27 cellular contexts compared by ENCODE assay signal in genomic region chr1:30425046-30425445, GRCh38.
"Had no signal": no experiment of that assay in that cellular context is flagged by ENCODE, and none has a peak within 500 bp of the region (broad histone marks: within the 10 kb centered on the region; RNA-seq: fewer than 3 reads in every experiment).

No MANE protein-coding gene starts in this region.

- H3K9ac ChIP-seq: parathyroid adenoma had no signal

- H3K27ac Mint-ChIP-seq: activated CD4-positive, alpha-beta memory T cell treated with anti-CD3 and anti-CD28 coated beads for 36 hours; activated naive CD4-positive, alpha-beta T cell treated with anti-CD3 and anti-CD28 coated beads, Interleukin-2, amount 50 U/mL, for 72 hours; activated T-helper 17 cell treated with anti-CD3 and anti-CD28 coated beads, Interleukin-2, amount 50 U/mL, for 72 hours; effector memory CD8-positive, alpha-beta T cell; naive thymus-derived CD8-positive, alpha-beta T cell; stimulated activated naive B cell treated with anti-CD40 and anti-IgM and Interleukin-4, amounts not matched to agents 10 μg/mL and 1 μg/mL and 100 μg/mL, for 72 hours had no signal

- H3K4me2 ChIP-seq: smooth muscle cell had no signal

- H3K27me3 ChIP-seq: colonic mucosa, thyroid gland had no signal

- H3K27ac ChIP-seq: colonic mucosa, dorsolateral prefrontal cortex, esophagus squamous epithelium, left ventricle myocardium inferior, parathyroid adenoma, psoas muscle, stomach, thyroid gland, upper lobe of right lung had no signal

- FAIRE-seq: frontal cortex, islet of Langerhans had no signal

- ATAC-seq: activated naive CD4-positive, alpha-beta T cell treated with anti-CD3 and anti-CD28 coated beads, Interleukin-2, amount 50 U/mL, for 72 hours; activated T-cell treated with anti-CD3 and anti-CD28 coated beads, Interleukin-2, amount 50 U/mL, for 4 hours; activated T-helper 17 cell treated with anti-CD3 and anti-CD28 coated beads, Interleukin-2, amount 50 U/mL, for 72 hours; effector memory CD8-positive, alpha-beta T cell; naive thymus-derived CD8-positive, alpha-beta T cell; psoas muscle; stimulated activated naive B cell treated with anti-CD40 and anti-IgM and Interleukin-4, amounts not matched to agents 10 μg/mL and 1 μg/mL and 100 μg/mL, for 72 hours; upper lobe of right lung had no signal

- H3K4me3 ChIP-seq: colonic mucosa, dorsolateral prefrontal cortex, esophagus squamous epithelium, left ventricle myocardium inferior, psoas muscle, smooth muscle cell, stomach, thyroid gland, upper lobe of right lung had no signal

- H3K4me1 ChIP-seq: colonic mucosa, left ventricle myocardium inferior, parathyroid adenoma, psoas muscle, stomach, thyroid gland, upper lobe of right lung had no signal

- DNase-seq: activated CD4-positive, alpha-beta memory T cell treated with anti-CD3 and anti-CD28 coated beads for 36 hours; activated CD4-positive, alpha-beta T cell treated with anti-CD3 and anti-CD28 coated beads for 4 hours; activated naive CD4-positive, alpha-beta T cell; activated T-cell treated with anti-CD3 and anti-CD28 coated beads, Interleukin-2, amount 50 U/mL, for 4 hours; anterior cingulate cortex; cerebellar nuclear complex; colonic mucosa; effector memory CD8-positive, alpha-beta T cell; esophagus squamous epithelium; left ventricle myocardium inferior; midbrain; nucleus accumbens; psoas muscle; stimulated activated CD4-positive, alpha-beta T cell treated with anti-CD3 and anti-CD28 coated beads, Interleukin-2, amount 100 ng/mL, for 24 hours; stimulated activated naive B cell treated with anti-CD40 and anti-IgM and Interleukin-4, amounts not matched to agents 10 μg/mL and 1 μg/mL and 100 μg/mL, for 72 hours; stomach; thyroid gland; upper lobe of right lung had no signal

- H3K4me3 Mint-ChIP-seq: activated CD4-positive, alpha-beta memory T cell treated with anti-CD3 and anti-CD28 coated beads for 36 hours; activated T-cell treated with anti-CD3 and anti-CD28 coated beads, Interleukin-2, amount 50 U/mL, for 4 hours; activated T-helper 17 cell treated with anti-CD3 and anti-CD28 coated beads, Interleukin-2, amount 50 U/mL, for 72 hours; effector memory CD8-positive, alpha-beta T cell; naive thymus-derived CD8-positive, alpha-beta T cell; neural crest cell; stimulated activated naive B cell treated with anti-CD40 and anti-IgM and Interleukin-4, amounts not matched to agents 10 μg/mL and 1 μg/mL and 100 μg/mL, for 72 hours had no signal

- H3K9me3 ChIP-seq: colonic mucosa, thyroid gland had no signal

- H3K36me3 ChIP-seq: colonic mucosa, esophagus squamous epithelium, left ventricle myocardium inferior, stomach, thyroid gland, upper lobe of right lung had no signal

- H3K4me1 Mint-ChIP-seq: activated T-helper 17 cell treated with anti-CD3 and anti-CD28 coated beads, Interleukin-2, amount 50 U/mL, for 72 hours; naive thymus-derived CD8-positive, alpha-beta T cell; neural crest cell; stimulated activated naive B cell treated with anti-CD40 and anti-IgM and Interleukin-4, amounts not matched to agents 10 μg/mL and 1 μg/mL and 100 μg/mL, for 72 hours had no signal
